Comparison of ENCODE assay signal across 1 cellular context in the genomic region with DNA sequence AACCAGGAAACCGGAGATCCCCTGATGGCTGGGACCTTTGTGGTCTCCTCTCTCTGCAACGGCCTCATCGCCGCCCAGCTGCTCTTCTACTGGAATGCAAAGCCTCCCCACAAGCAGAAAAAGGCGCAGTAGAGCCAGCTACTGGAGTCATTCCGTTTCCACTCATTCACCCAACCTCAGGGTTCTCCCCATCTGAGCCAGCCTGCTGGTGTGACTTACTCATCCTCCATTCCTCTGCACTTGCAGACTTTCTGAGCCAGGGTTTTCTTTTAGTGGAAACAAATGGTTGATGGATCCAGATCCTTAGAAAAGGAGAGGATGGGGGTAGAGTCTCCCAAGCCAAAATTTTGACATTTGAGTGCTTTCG.
A peak's percentile ranks its signal among the peaks of the same experiment; 100 is the strongest.
TF ChIP-seq lines count a peak whose summit lies in the region.

No MANE protein-coding gene starts in this region.

TF ChIP-seq in IMR-90, 13 proteins besides CTCF, POLR2A, EP300 and RAD21:
- TF ChIP-seq, protein P1, sequence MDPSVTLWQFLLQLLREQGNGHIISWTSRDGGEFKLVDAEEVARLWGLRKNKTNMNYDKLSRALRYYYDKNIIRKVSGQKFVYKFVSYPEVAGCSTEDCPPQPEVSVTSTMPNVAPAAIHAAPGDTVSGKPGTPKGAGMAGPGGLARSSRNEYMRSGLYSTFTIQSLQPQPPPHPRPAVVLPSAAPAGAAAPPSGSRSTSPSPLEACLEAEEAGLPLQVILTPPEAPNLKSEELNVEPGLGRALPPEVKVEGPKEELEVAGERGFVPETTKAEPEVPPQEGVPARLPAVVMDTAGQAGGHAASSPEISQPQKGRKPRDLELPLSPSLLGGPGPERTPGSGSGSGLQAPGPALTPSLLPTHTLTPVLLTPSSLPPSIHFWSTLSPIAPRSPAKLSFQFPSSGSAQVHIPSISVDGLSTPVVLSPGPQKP (IDR thresholded peaks at IDR 0.05; ENCODE audit: borderline replicate concordance, low read depth, low read length) = no peak
- no peak for TF ChIP-seq CHD1 (IDR thresholded peaks at IDR 0.05; ENCODE audit: low read depth, low read length)
- TF ChIP-seq, protein P2, sequence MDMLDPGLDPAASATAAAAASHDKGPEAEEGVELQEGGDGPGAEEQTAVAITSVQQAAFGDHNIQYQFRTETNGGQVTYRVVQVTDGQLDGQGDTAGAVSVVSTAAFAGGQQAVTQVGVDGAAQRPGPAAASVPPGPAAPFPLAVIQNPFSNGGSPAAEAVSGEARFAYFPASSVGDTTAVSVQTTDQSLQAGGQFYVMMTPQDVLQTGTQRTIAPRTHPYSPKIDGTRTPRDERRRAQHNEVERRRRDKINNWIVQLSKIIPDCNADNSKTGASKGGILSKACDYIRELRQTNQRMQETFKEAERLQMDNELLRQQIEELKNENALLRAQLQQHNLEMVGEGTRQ (IDR thresholded peaks at IDR 0.05; ENCODE audit: low read depth, low read length) = no peak
- peak; percentile 63 for TF ChIP-seq MAZ (IDR thresholded peaks at IDR 0.05; ENCODE audit: borderline replicate concordance, low read depth, low read length)
- TF ChIP-seq FOS (IDR thresholded peaks at IDR 0.05; ENCODE audit: low read depth, low read length) = peak; percentile 54; the same call in 1 of the 2 replicates
- no peak for TF ChIP-seq NFE2L2 (IDR thresholded peaks at IDR 0.05; ENCODE audit: low read depth, low read length)
- no peak for TF ChIP-seq RFX5 (IDR thresholded peaks at IDR 0.05; ENCODE audit: low read depth, low read length)
- no peak for TF ChIP-seq MAFK (IDR thresholded peaks at IDR 0.05; ENCODE audit: low read depth, low read length)
- peak; percentile 63 for TF ChIP-seq RCOR1 (IDR thresholded peaks at IDR 0.05; ENCODE audit: insufficient replicate concordance, low read length)
